ENCODE assay signal across 1 cellular context in the genomic region with DNA sequence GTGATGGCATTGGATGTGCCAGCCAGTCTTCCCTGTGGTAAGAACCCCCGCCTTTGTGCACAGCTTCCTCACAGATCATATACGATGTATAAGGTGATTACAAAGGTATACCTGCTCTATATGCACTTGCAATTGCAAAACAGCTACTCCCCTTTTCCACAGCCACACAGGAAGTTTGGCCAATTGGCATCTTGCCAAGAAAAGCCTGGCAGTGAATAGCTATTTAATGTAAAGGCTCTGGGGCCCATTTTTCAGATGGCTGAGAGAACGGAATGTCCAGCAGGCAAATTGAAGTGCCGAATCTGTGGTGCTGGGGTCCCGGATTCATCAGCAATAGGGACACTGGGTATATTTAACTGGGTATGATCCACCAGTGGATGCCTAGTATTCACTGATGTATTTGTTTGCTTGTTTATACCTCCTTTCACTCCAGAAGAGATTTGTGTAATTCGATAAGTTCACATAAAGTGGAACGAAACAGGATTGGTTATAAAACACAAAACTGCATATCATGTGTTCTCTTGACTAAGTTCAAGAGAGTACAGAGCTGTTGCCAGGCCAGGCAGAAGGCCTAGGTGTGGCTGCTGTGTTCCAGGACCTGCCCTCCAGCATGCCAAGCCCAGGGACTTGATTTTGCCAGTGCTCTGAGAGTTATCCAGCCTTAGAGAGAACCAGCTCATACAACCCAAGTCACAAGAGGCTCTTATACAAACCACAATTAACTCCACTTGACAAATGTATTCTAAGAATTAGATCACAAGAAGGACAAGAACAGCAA.
TF ChIP-seq lines count a peak whose summit lies in the region.

No MANE protein-coding gene starts in this region.

TF ChIP-seq in WTC11, 78 proteins besides CTCF, POLR2A, EP300 and RAD21 (continued from another document):
- TF ChIP-seq, protein P1, sequence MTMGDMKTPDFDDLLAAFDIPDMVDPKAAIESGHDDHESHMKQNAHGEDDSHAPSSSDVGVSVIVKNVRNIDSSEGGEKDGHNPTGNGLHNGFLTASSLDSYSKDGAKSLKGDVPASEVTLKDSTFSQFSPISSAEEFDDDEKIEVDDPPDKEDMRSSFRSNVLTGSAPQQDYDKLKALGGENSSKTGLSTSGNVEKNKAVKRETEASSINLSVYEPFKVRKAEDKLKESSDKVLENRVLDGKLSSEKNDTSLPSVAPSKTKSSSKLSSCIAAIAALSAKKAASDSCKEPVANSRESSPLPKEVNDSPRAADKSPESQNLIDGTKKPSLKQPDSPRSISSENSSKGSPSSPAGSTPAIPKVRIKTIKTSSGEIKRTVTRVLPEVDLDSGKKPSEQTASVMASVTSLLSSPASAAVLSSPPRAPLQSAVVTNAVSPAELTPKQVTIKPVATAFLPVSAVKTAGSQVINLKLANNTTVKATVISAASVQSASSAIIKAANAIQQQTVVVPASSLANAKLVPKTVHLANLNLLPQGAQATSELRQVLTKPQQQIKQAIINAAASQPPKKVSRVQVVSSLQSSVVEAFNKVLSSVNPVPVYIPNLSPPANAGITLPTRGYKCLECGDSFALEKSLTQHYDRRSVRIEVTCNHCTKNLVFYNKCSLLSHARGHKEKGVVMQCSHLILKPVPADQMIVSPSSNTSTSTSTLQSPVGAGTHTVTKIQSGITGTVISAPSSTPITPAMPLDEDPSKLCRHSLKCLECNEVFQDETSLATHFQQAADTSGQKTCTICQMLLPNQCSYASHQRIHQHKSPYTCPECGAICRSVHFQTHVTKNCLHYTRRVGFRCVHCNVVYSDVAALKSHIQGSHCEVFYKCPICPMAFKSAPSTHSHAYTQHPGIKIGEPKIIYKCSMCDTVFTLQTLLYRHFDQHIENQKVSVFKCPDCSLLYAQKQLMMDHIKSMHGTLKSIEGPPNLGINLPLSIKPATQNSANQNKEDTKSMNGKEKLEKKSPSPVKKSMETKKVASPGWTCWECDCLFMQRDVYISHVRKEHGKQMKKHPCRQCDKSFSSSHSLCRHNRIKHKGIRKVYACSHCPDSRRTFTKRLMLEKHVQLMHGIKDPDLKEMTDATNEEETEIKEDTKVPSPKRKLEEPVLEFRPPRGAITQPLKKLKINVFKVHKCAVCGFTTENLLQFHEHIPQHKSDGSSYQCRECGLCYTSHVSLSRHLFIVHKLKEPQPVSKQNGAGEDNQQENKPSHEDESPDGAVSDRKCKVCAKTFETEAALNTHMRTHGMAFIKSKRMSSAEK (CRISPR knock-in tag; IDR thresholded peaks at IDR 0.05; ENCODE audit: borderline replicate concordance), result no peak
- TF ChIP-seq, protein P2, sequence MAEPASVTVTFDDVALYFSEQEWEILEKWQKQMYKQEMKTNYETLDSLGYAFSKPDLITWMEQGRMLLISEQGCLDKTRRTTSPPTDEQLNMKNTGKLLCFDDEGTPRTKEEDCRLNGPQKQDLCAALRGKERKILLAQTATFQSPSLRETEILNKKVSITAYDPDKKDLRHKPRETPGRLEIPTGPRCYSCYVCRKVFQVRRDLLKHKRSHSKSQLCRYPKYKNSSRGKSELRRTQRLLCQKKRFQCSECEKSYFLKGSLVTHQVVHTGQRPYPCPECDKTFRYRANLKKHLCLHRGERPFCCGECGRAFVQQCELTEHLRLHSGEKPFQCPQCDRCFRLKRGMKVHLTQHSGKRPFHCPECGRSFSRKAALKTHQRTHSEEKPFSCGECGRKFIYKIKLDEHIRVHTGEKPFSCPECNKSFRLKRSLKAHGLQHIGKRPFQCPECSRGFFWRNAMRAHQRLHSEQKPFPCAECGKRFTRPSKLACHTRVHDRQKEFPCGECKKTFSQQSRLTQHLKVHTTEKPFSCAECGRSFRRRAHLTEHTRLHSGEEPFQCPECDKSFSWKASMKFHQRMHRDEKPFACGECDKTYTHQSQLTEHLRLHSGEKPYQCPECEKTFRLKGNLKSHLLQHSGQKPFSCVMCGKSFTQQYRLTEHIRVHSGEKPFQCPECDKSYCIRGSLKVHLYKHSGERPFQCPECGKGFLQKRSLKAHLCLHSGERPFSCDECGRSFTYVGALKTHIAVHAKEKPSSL (CRISPR knock-in tag; conservative IDR thresholded peaks at IDR 0.05), result no peak
- TF ChIP-seq, protein P3, sequence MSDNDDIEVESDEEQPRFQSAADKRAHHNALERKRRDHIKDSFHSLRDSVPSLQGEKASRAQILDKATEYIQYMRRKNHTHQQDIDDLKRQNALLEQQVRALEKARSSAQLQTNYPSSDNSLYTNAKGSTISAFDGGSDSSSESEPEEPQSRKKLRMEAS (CRISPR knock-in tag; IDR thresholded peaks at IDR 0.05), result no peak
- TF ChIP-seq, protein P4, sequence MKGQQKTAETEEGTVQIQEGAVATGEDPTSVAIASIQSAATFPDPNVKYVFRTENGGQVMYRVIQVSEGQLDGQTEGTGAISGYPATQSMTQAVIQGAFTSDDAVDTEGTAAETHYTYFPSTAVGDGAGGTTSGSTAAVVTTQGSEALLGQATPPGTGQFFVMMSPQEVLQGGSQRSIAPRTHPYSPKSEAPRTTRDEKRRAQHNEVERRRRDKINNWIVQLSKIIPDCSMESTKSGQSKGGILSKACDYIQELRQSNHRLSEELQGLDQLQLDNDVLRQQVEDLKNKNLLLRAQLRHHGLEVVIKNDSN (CRISPR knock-in tag; IDR thresholded peaks at IDR 0.05), result no peak
- no peak for TF ChIP-seq ESRRA (CRISPR knock-in tag; IDR thresholded peaks at IDR 0.05; ENCODE audit: borderline replicate concordance)
- no peak for TF ChIP-seq SP1 (CRISPR knock-in tag; conservative IDR thresholded peaks at IDR 0.05)
- TF ChIP-seq CREB1 (CRISPR knock-in tag; IDR thresholded peaks at IDR 0.05), result no peak
- TF ChIP-seq HMGA2 (CRISPR knock-in tag; IDR thresholded peaks at IDR 0.05), result no peak
- no peak for TF ChIP-seq CREM (CRISPR knock-in tag; IDR thresholded peaks at IDR 0.05)
- TF ChIP-seq ZNF263 (CRISPR knock-in tag; IDR thresholded peaks at IDR 0.05; ENCODE audit: low read depth), result no peak
